In genomic region chr1:225735252-225736149, GRCh38 we compare ENCODE assay signal across 8 cellular contexts. TPM values are rescaled to one million over a fixed set of nuclear protein-coding genes. Genes with fewer than 3 reads are reported as not detected.
DNase-seq lines count a peak whose midpoint lies in the region; ATAC-seq and TF ChIP-seq lines count a peak whose summit lies in the region.

No MANE protein-coding gene starts in this region.

- CTCF ChIA-PET in activated CD4-positive, alpha-beta memory T cell treated with anti-CD3 and anti-CD28 coated beads, Interleukin-2, amount 10 ng/mL, durations not matched to agents 7 days and 5 days (lab: Charles Lee) = no interaction called here
- CTCF ChIA-PET in activated naive CD4-positive, alpha-beta T cell treated with anti-CD3 and anti-CD28 coated beads for 36 hours (lab: Charles Lee) = no interaction called here

- H3K36me3 ChIP-seq in body of pancreas (replicated peaks in 1 of 2; ENCODE audit: insufficient read depth in 1 of 2, low read depth in 2 of 2) = no peaks in the 10 kb centered on the region
- H3K36me3 ChIP-seq in right lobe of liver = no peaks in the 10 kb centered on the region
- no peaks in the 10 kb centered on the region for H3K36me3 ChIP-seq in transverse colon

- peaks cover 17% of the 10 kb centered on the region for H3K4me1 ChIP-seq in body of pancreas
- peaks cover 3 to 32% (median 10%) of the 10 kb centered on the region in 4 donors for H3K4me1 ChIP-seq in right lobe of liver
- peaks cover 0 to 12% (median 4%) of the 10 kb centered on the region in 4 donors for H3K4me1 ChIP-seq in transverse colon

- no peak overlapping the region for H3K4me3 ChIP-seq in body of pancreas
- no peak overlapping the region for H3K4me3 ChIP-seq in right lobe of liver
- H3K4me3 ChIP-seq in transverse colon = no peak overlapping the region

- H3K36me3 Mint-ChIP-seq in activated CD4-positive, alpha-beta memory T cell treated with anti-CD3 and anti-CD28 coated beads, Interleukin-2, amount 10 ng/mL, durations not matched to agents 7 days and 5 days (ENCODE audit: low read depth) = no peaks in the 10 kb centered on the region
- H3K36me3 Mint-ChIP-seq in activated naive CD4-positive, alpha-beta T cell treated with anti-CD3 and anti-CD28 coated beads for 36 hours (ENCODE audit: low read depth) = no peaks in the 10 kb centered on the region
- peaks cover 3% of the 10 kb centered on the region for H3K36me3 Mint-ChIP-seq in effector memory CD8-positive, alpha-beta T cell (ENCODE audit: insufficient read depth)

- intact Hi-C loops in body of pancreas (cut with DNase I) = no loop called here
- intact Hi-C loops in right lobe of liver (cut with DNase I) = no loop called here
- intact Hi-C loops in transverse colon (cut with DNase I; ENCODE audit: low total_unique reads) = no loop called here
- intact Hi-C loops in activated naive CD4-positive, alpha-beta T cell treated with anti-CD3 and anti-CD28 coated beads for 36 hours (cut with micrococcal nuclease) = no loop called here

- peak overlapping the region; percentile 7 to 73 (median 64) for H3K27ac ChIP-seq in body of pancreas
- peak overlapping the region; percentile 44 to 75 (median 61) for H3K27ac ChIP-seq in right lobe of liver
- H3K27ac ChIP-seq in transverse colon = peak overlapping the region; percentile 36 to 54 (median 53)

- no peak for TF ChIP-seq CTCF in body of pancreas (IDR thresholded peaks at IDR 0.05)
- no peak for TF ChIP-seq CTCF in right lobe of liver (IDR thresholded peaks at IDR 0.05)
- TF ChIP-seq CTCF in transverse colon (IDR thresholded peaks at IDR 0.05) = no peak

- 66 to 70% methylated on average over 10 to 12 of the region's 12 CpGs for WGBS in body of pancreas, 2 donors
- WGBS in right lobe of liver (ENCODE audit: insufficient coverage, low coverage, low lambda C conversion rate, missing lambda C conversion rate) = 30% methylated on average over 10 of the region's 12 CpGs
- whole genome bisulfite sequencing in transverse colon (ENCODE audit: low coverage in 1 of 2), 2 donors = 59% methylated on average over 12 of the region's 12 CpGs; no CpG with 5 or more reads in 1 of the 2 donors

- in situ Hi-C loops in transverse colon (cut with MboI; ENCODE audit: low pct_ligation_motif_present in 1 of 4, low pct_unique_long_range_greater_than_20kb in 1 of 4, low sequenced_read_pairs in 3 of 4) = no loop called here

- H3K27ac Mint-ChIP-seq in activated CD4-positive, alpha-beta memory T cell treated with anti-CD3 and anti-CD28 coated beads, Interleukin-2, amount 10 ng/mL, durations not matched to agents 7 days and 5 days = no peak overlapping the region
- H3K27ac Mint-ChIP-seq in activated naive CD4-positive, alpha-beta T cell treated with anti-CD3 and anti-CD28 coated beads for 36 hours = no peak overlapping the region
- H3K27ac Mint-ChIP-seq in effector memory CD8-positive, alpha-beta T cell = no peak overlapping the region

- H3K4me1 Mint-ChIP-seq in activated CD4-positive, alpha-beta memory T cell treated with anti-CD3 and anti-CD28 coated beads, Interleukin-2, amount 10 ng/mL, durations not matched to agents 7 days and 5 days = no peaks in the 10 kb centered on the region
- H3K4me1 Mint-ChIP-seq in activated naive CD4-positive, alpha-beta T cell treated with anti-CD3 and anti-CD28 coated beads for 36 hours (ENCODE audit: low read depth) = no peaks in the 10 kb centered on the region
- no peaks in the 10 kb centered on the region for H3K4me1 Mint-ChIP-seq in effector memory CD8-positive, alpha-beta T cell (ENCODE audit: low read depth in 2 of 2)

- H3K9me3 ChIP-seq in body of pancreas (no peaks in the 10 kb centered on the region), right lobe of liver (no peaks in the 10 kb centered on the region), transverse colon (no peaks in the 10 kb centered on the region)

- TF ChIP-seq POLR2A in body of pancreas (IDR thresholded peaks at IDR 0.05) (peak in 2 of 3 donors; percentile 17 to 18), right lobe of liver (IDR thresholded peaks at IDR 0.05) (peak; percentile 23), transverse colon (IDR thresholded peaks at IDR 0.05) (no peak)

- H3K27me3 Mint-ChIP-seq in activated CD4-positive, alpha-beta memory T cell treated with anti-CD3 and anti-CD28 coated beads, Interleukin-2, amount 10 ng/mL, durations not matched to agents 7 days and 5 days = peaks cover 3% of the 10 kb centered on the region
- H3K27me3 Mint-ChIP-seq in activated naive CD4-positive, alpha-beta T cell treated with anti-CD3 and anti-CD28 coated beads for 36 hours (ENCODE audit: low read depth) = no peaks in the 10 kb centered on the region
- peaks cover 0 to 5% of the 10 kb centered on the region in 2 donors for H3K27me3 Mint-ChIP-seq in effector memory CD8-positive, alpha-beta T cell

- DNase-seq in LoVo (ENCODE audit: low spot score) = peak; percentile 59
- DNase-seq in body of pancreas = peak; percentile 57 to 74 (median 67)
- peak; percentile 59 to 80 (median 62) for DNase-seq in right lobe of liver
- peak; percentile 34 for DNase-seq in transverse colon
- no peak for DNase-seq in activated CD4-positive, alpha-beta memory T cell treated with anti-CD3 and anti-CD28 coated beads, Interleukin-2, amount 10 ng/mL, durations not matched to agents 7 days and 5 days
- no peak for DNase-seq in activated naive CD4-positive, alpha-beta T cell treated with anti-CD3 and anti-CD28 coated beads for 36 hours
- DNase-seq in effector memory CD8-positive, alpha-beta T cell = no peak
- no peak for DNase-seq in SKM-1 treated with dmso at 0.1 percent for 144 hours (lab: John Stamatoyannopoulos, UW; ENCODE audit: unreplicated experiment)

- H3K9me3 Mint-ChIP-seq in activated CD4-positive, alpha-beta memory T cell treated with anti-CD3 and anti-CD28 coated beads, Interleukin-2, amount 10 ng/mL, durations not matched to agents 7 days and 5 days = no peaks in the 10 kb centered on the region
- H3K9me3 Mint-ChIP-seq in activated naive CD4-positive, alpha-beta T cell treated with anti-CD3 and anti-CD28 coated beads for 36 hours = no peaks in the 10 kb centered on the region
- H3K9me3 Mint-ChIP-seq in effector memory CD8-positive, alpha-beta T cell = no peaks in the 10 kb centered on the region

- TF ChIP-seq EP300 in transverse colon (IDR thresholded peaks at IDR 0.05; ENCODE audit: low read depth) = no peak

- ATAC-seq in body of pancreas (peak; percentile 85), right lobe of liver (peak; percentile 78 to 81 (median 78))
- no peak for ATAC-seq in effector memory CD8-positive, alpha-beta T cell (replicated peaks)

- H3K27me3 ChIP-seq in body of pancreas (no peaks in the 10 kb centered on the region), right lobe of liver (no peaks in the 10 kb centered on the region), transverse colon (no peaks in the 10 kb centered on the region)

- no peak overlapping the region for H3K4me3 Mint-ChIP-seq in activated CD4-positive, alpha-beta memory T cell treated with anti-CD3 and anti-CD28 coated beads, Interleukin-2, amount 10 ng/mL, durations not matched to agents 7 days and 5 days
- no peak overlapping the region for H3K4me3 Mint-ChIP-seq in activated naive CD4-positive, alpha-beta T cell treated with anti-CD3 and anti-CD28 coated beads for 36 hours
- no peak overlapping the region for H3K4me3 Mint-ChIP-seq in effector memory CD8-positive, alpha-beta T cell

- POLR2A ChIA-PET in activated CD4-positive, alpha-beta memory T cell treated with anti-CD3 and anti-CD28 coated beads, Interleukin-2, amount 10 ng/mL, durations not matched to agents 7 days and 5 days (lab: Charles Lee) = no interaction called here

RNA-seq across cellular contexts. Expression of gene SRP9, which starts 42.1 kb away (rescaled TPM):
- total RNA-seq in body of pancreas (10 to 100 TPM; 48.5 to 86.6 TPM), right lobe of liver (100 to 1,000 TPM; 132 to 150 (median 141) TPM), transverse colon (100 to 1,000 TPM in 2 of 4 donors, 10 to 100 TPM in 2; 42.3 to 208 (median 117) TPM)
- total RNA-seq in activated CD4-positive, alpha-beta memory T cell treated with anti-CD3 and anti-CD28 coated beads, Interleukin-2, amount 10 ng/mL, durations not matched to agents 7 days and 5 days = 100 to 1,000 TPM; 246 to 253 TPM
- 100 to 1,000 TPM; 356 to 363 TPM for total RNA-seq in activated naive CD4-positive, alpha-beta T cell treated with anti-CD3 and anti-CD28 coated beads for 36 hours

Comparison
In these comparisons a context has a peak if more than half of its experiments do, and no peak if none do; other contexts are left out.
1. DNase-seq: peak in LoVo (single experiment), body of pancreas (4 of 4), right lobe of liver (3 of 3) and transverse colon (single experiment); none in activated CD4-positive, alpha-beta memory T cell treated with anti-CD3 and anti-CD28 coated beads, Interleukin-2, amount 10 ng/mL, durations not matched to agents 7 days and 5 days (single experiment), activated naive CD4-positive, alpha-beta T cell treated with anti-CD3 and anti-CD28 coated beads for 36 hours (single experiment), effector memory CD8-positive, alpha-beta T cell (0 of 3) and SKM-1 treated with dmso at 0.1 percent for 144 hours (single experiment).
2. Peak in every context shown above with its lines, with median percentiles within 50 percentile points of each other: H3K27ac ChIP-seq.